In genomic region chr2:138446043-138446442, GRCh38 we compare ENCODE assay signal across 22 cellular contexts. TPM values are rescaled to one million over a fixed set of nuclear protein-coding genes. Genes with fewer than 3 reads are reported as not detected.
DNase-seq lines count a peak whose midpoint lies in the region; ATAC-seq, FAIRE-seq and TF ChIP-seq lines count a peak whose summit lies in the region.
"Had no signal": no experiment of that assay in that cellular context is flagged by ENCODE, and none has a peak within 500 bp of the region (broad histone marks: within the 10 kb centered on the region; RNA-seq: fewer than 3 reads in every experiment).

No MANE protein-coding gene starts in this region.

- no peaks in the 10 kb centered on the region for H3K36me3 ChIP-seq in colonic mucosa
- no peaks in the 10 kb centered on the region for H3K36me3 ChIP-seq in small intestine (ENCODE audit: control insufficient read depth in 2 of 2, insufficient read depth in 2 of 2, low read length in 2 of 2)
- no peaks in the 10 kb centered on the region for H3K36me3 ChIP-seq in PC-3 (ENCODE audit: low read depth, low read length)

- no peaks in the 10 kb centered on the region for H4K20me1 ChIP-seq in PC-3 (ENCODE audit: low read length)

- no peaks in the 10 kb centered on the region for H3K4me1 ChIP-seq in colonic mucosa
- H3K4me1 ChIP-seq in small intestine (ENCODE audit: control insufficient read depth in 2 of 2, insufficient read depth in 1 of 2, low read depth in 1 of 2, low read length in 1 of 2): no peaks in the 10 kb centered on the region
- H3K4me1 ChIP-seq in PC-3 (ENCODE audit: insufficient read depth, low read length): no peaks in the 10 kb centered on the region

- no peak for ATAC-seq in PC-3
- ATAC-seq: CD8-positive, alpha-beta T cell; Panc1 had no signal

- H2AFZ ChIP-seq in PC-3 (ENCODE audit: low read length): no peak overlapping the region

- no peaks in the 10 kb centered on the region for H3K9me3 ChIP-seq in colonic mucosa
- H3K9me3 ChIP-seq in small intestine (ENCODE audit: control insufficient read depth, low read depth): no peaks in the 10 kb centered on the region
- H3K9me3 ChIP-seq in PC-3 (ENCODE audit: low read length): no peaks in the 10 kb centered on the region
- H3K9me3 ChIP-seq: Caco-2 had no signal

- H3F3A ChIP-seq in PC-3 (ENCODE audit: low read length, unreplicated experiment): no peaks in the 10 kb centered on the region

- H3K9me2 ChIP-seq in PC-3 (replicated peaks; ENCODE audit: low read length): no peaks in the 10 kb centered on the region

- TF ChIP-seq CTCF in colonic mucosa (IDR thresholded peaks at IDR 0.05): no peak
- no peak for TF ChIP-seq CTCF in foreskin fibroblast (IDR thresholded peaks at IDR 0.05; ENCODE audit: low read depth, low read length)
- no peak for TF ChIP-seq CTCF in PC-3 (conservative IDR thresholded peaks at IDR 0.05; ENCODE audit: low read depth, low read length)

- 57 to 71% (median 58%) methylated on average over 5 of the region's 5 CpGs for WGBS in small intestine, 3 donors

- CTCF ChIA-PET in PC-3 (lab: Charles Lee): no interaction called here

- H3K27me3 ChIP-seq in colonic mucosa: no peaks in the 10 kb centered on the region
- no peaks in the 10 kb centered on the region for H3K27me3 ChIP-seq in small intestine (ENCODE audit: control insufficient read depth in 2 of 2, insufficient read depth in 2 of 2, low read length in 2 of 2)
- no peaks in the 10 kb centered on the region for H3K27me3 ChIP-seq in PC-3 (ENCODE audit: low read length)

- peak overlapping the region; percentile 25 for H3K27ac ChIP-seq in colonic mucosa
- peak overlapping the region; percentile 23 for H3K27ac ChIP-seq in epithelial cell of prostate
- no peak overlapping the region for H3K27ac ChIP-seq in small intestine (ENCODE audit: low read depth in 1 of 2, low read length in 1 of 2)
- H3K27ac ChIP-seq in PC-3 (ENCODE audit: low read length): no peak overlapping the region
- H3K27ac ChIP-seq: RWPE1 had no signal

- POLR2A ChIA-PET in PC-3 (lab: Charles Lee; ENCODE audit: unreplicated experiment): no interaction called here

- H3K4me3 ChIP-seq in colonic mucosa (no peak overlapping the region), small intestine (ENCODE audit: low read depth in 1 of 2, low read length in 2 of 2) (no peak overlapping the region), foreskin fibroblast (ENCODE audit: low read depth in 1 of 2, low read length in 2 of 2) (no peak overlapping the region), PC-3 (ENCODE audit: low read length) (no peak overlapping the region)

- no peak for FAIRE-seq in small intestine (lab: Jason Lieb, UNC)
- FAIRE-seq: GM12891, H1 had no signal

- intact Hi-C loops in colonic mucosa (cut with DNase I): no loop called here
- intact Hi-C loops in PC-3 (cut with micrococcal nuclease): no loop called here

- no peak overlapping the region for H3K4me2 ChIP-seq in PC-3 (ENCODE audit: low read length)

- no TSS peak for BruUV-seq in PC-3 (replicated peaks; lab: Mats Ljungman, UMichigan)

- H3K9ac ChIP-seq in colonic mucosa (ENCODE audit: low read depth in 2 of 2, low read length in 2 of 2): no peak overlapping the region
- no peak overlapping the region for H3K9ac ChIP-seq in PC-3 (ENCODE audit: low read length)

- DNase-seq in colonic mucosa (no peak), epithelial cell of prostate (ENCODE audit: low read depth, low spot score) (no peak), left kidney (ENCODE audit: low read depth, low spot score) (peak; percentile 4), small intestine (peak; percentile 3), foreskin fibroblast (no peak), HUDEP-2 (lab: John Stamatoyannopoulos, UW; ENCODE audit: unreplicated experiment in 76 of 76) (no peak), PC-3 (no peak)
- DNase-seq: C1 segment of cervical spinal cord; Caco-2; CD8-positive, alpha-beta T cell; GDM1; HCEC 1CT; NCI-H1092; NCI-H1417 treated with DMSO at 0.1 percent for 48 hours; NCI-H1694 treated with DMSO at 0.1 percent for 48 hours; NCI-H2227 treated with DMSO at 0.1 percent for 48 hours; NCI-H774; SHP77 had no signal

- H3K79me2 ChIP-seq in PC-3 (ENCODE audit: low read length): no peaks in the 10 kb centered on the region

RNA-seq across cellular contexts. Expression of gene SPOPL, which starts 55.5 kb away (rescaled TPM):
- 10 to 100 TPM; 23.5 to 38.0 TPM for total RNA-seq in colonic mucosa
- 1 to 10 TPM; 6.3 to 8.6 (median 6.7) TPM for polyA plus RNA-seq in small intestine
- total RNA-seq in PC-3 (2014; rRNA removed): 9.3 and 10.2 TPM in 2 replicates

Comparison
In these comparisons a context has a peak if more than half of its experiments do, and no peak if none do; other contexts are left out.
1. DNase-seq: peak in left kidney (single experiment) and small intestine (single experiment); none in colonic mucosa (single experiment), epithelial cell of prostate (single experiment), foreskin fibroblast (0 of 2), HUDEP-2 (0 of 76) and PC-3 (single experiment).
2. H3K27ac ChIP-seq: peak in colonic mucosa (single experiment) and epithelial cell of prostate (single experiment); none in small intestine (0 of 2) and PC-3 (single experiment).